In the genomic region with DNA sequence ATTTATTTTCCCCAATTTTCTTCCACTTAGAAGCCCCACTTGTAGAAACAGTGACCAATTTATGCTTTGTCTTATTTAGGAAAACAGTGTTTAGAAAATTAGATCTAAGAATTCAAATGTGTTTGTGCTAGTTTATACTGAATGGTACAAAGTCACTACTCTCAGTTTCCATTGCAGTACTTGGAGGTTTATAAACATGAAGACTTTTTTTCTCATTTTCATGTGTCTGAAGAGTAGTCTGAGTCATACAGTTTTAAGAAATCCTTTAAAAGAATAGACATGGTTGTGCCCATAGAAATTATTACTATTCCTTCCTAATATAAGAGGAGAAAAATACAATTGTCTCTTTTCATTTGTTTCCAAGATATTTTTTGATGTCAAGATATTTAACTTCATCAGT, we compare ENCODE assay signal across 18 cellular contexts.
"Had no signal": no experiment of that assay in that cellular context is flagged by ENCODE, and none has a peak within 500 bp of the region (broad histone marks: within the 10 kb centered on the region; RNA-seq: fewer than 3 reads in every experiment).

No MANE protein-coding gene starts in this region.

- H3K4me1 Mint-ChIP-seq: activated T-helper 17 cell treated with anti-CD3 and anti-CD28 coated beads, Interleukin-2, amount 50 U/mL, for 72 hours; central memory CD8-positive, alpha-beta T cell; memory B cell; natural killer cell had no signal

- H3K27ac ChIP-seq: adrenal gland, epithelial cell of prostate, gastroesophageal sphincter, left ventricle myocardium inferior, right atrium auricular region, thyroid gland, uterus had no signal

- H3K36me3 Mint-ChIP-seq: memory B cell, natural killer cell had no signal

- H3K4me3 Mint-ChIP-seq: activated T-helper 17 cell treated with anti-CD3 and anti-CD28 coated beads, Interleukin-2, amount 50 U/mL, for 72 hours; central memory CD8-positive, alpha-beta T cell; effector memory CD8-positive, alpha-beta T cell; memory B cell; natural killer cell had no signal

- DNase-seq: activated CD4-positive, alpha-beta T cell treated with anti-CD3 and anti-CD28 coated beads, Interleukin-2, amount 50 U/mL, for 1 hour; activated CD4-positive, CD25-positive, alpha-beta regulatory T cell; activated naive CD4-positive, alpha-beta T cell treated with anti-CD3 and anti-CD28 coated beads, Interleukin-2, amount 50 U/mL, for 16 hours; activated T-cell treated with anti-CD3 and anti-CD28 coated beads for 4 hours; adrenal gland; effector memory CD8-positive, alpha-beta T cell; kidney; left ventricle myocardium inferior; natural killer cell; small intestine; thyroid gland; uterus had no signal

- H3K36me3 ChIP-seq: adrenal gland, gastroesophageal sphincter, left ventricle myocardium inferior, right atrium auricular region, thyroid gland, uterus had no signal

- H3K9me3 Mint-ChIP-seq: activated T-helper 17 cell treated with anti-CD3 and anti-CD28 coated beads, Interleukin-2, amount 50 U/mL, for 72 hours; memory B cell had no signal

- H3K9me3 ChIP-seq: adrenal gland, gastroesophageal sphincter, left ventricle myocardium inferior, right atrium auricular region, thyroid gland, uterus had no signal

- H3K4me3 ChIP-seq: adrenal gland, gastroesophageal sphincter, left ventricle myocardium inferior, right atrium auricular region, thyroid gland, uterus had no signal

- H3K27me3 Mint-ChIP-seq: activated T-helper 17 cell treated with anti-CD3 and anti-CD28 coated beads, Interleukin-2, amount 50 U/mL, for 72 hours; central memory CD8-positive, alpha-beta T cell; effector memory CD8-positive, alpha-beta T cell had no signal

- ATAC-seq: activated T-helper 17 cell treated with anti-CD3 and anti-CD28 coated beads, Interleukin-2, amount 50 U/mL, for 72 hours; effector memory CD8-positive, alpha-beta T cell; gastroesophageal sphincter; natural killer cell had no signal

- H3K27me3 ChIP-seq: adrenal gland, gastroesophageal sphincter, right atrium auricular region, thyroid gland, uterus had no signal

- H3K27ac Mint-ChIP-seq: activated T-helper 17 cell treated with anti-CD3 and anti-CD28 coated beads, Interleukin-2, amount 50 U/mL, for 72 hours; effector memory CD8-positive, alpha-beta T cell; memory B cell; natural killer cell had no signal
